Comparison of ENCODE assay signal across 7 cellular contexts in genomic region chr11:11620251-11620965, GRCh38. TPM values are rescaled to one million over a fixed set of nuclear protein-coding genes. Genes with fewer than 3 reads are reported as not detected.
DNase-seq lines count a peak whose midpoint lies in the region; ATAC-seq, FAIRE-seq and TF ChIP-seq lines count a peak whose summit lies in the region.

No MANE protein-coding gene starts in this region.

- peak overlapping the region; percentile 64 for H3K4me3 ChIP-seq in astrocyte (ENCODE audit: insufficient read depth, low read depth, low read length)
- H3K4me3 ChIP-seq in spleen, result peak overlapping the region; percentile 44 to 73 (median 55)

- H4K20me1 ChIP-seq in astrocyte (ENCODE audit: insufficient read depth, low read length), result no peaks in the 10 kb centered on the region

- DNase-seq in GM10266 (ENCODE audit: extremely low spot score), result peak; percentile 27
- DNase-seq in NCI-H1105 treated with DMSO at 0.1 percent for 48 hours (lab: John Stamatoyannopoulos, UW), result peak; percentile 42
- DNase-seq in astrocyte (ENCODE audit: low read depth), result no peak
- DNase-seq in iPS-NIHi7 (ENCODE audit: extremely low spot score), result peak; percentile 51
- DNase-seq in spleen, result peak; percentile 78
- no peak for DNase-seq in HuH-7 (ENCODE audit: low spot score)

- H3K79me2 ChIP-seq in astrocyte (ENCODE audit: insufficient read depth, low read length), result no peaks in the 10 kb centered on the region

- peak overlapping the region; percentile 96 for H3K4me2 ChIP-seq in astrocyte (ENCODE audit: low read length)

- ATAC-seq in HG03108 (IDR thresholded peaks at IDR 0.05; ENCODE audit: unreplicated experiment), result no peak

- no peak overlapping the region for H3K27ac ChIP-seq in astrocyte (ENCODE audit: low read depth, low read length)
- peak overlapping the region in 1 of 8 donors; percentile 39 for H3K27ac ChIP-seq in spleen

- TF ChIP-seq CTCF in GM10266 (IDR thresholded peaks at IDR 0.05; ENCODE audit: control insufficient read depth, insufficient read depth, low read depth, missing control alignments) (no peak), astrocyte (IDR thresholded peaks at IDR 0.05; ENCODE audit: insufficient read depth, low read depth, low read length) (no peak), spleen (IDR thresholded peaks at IDR 0.05 in 8 of 11, conservative IDR thresholded peaks at IDR 0.05 in 3 of 11) (no peak)

- H3K36me3 Mint-ChIP-seq in astrocyte (ENCODE audit: low read depth, unreplicated experiment), result no peaks in the 10 kb centered on the region

- peak overlapping the region; percentile 88 for H2AFZ ChIP-seq in astrocyte (ENCODE audit: low read depth, low read length)

- FAIRE-seq in astrocyte (lab: Jason Lieb, UNC), result no peak

- TF ChIP-seq POLR2A in spleen (IDR thresholded peaks at IDR 0.05), result no peak

- H3K27ac Mint-ChIP-seq in astrocyte (ENCODE audit: unreplicated experiment), result no peak overlapping the region

- intact Hi-C loops in spleen (cut with DNase I; ENCODE audit: low total_unique reads), result no loop called here

- H3K9me3 ChIP-seq in astrocyte (ENCODE audit: insufficient read depth, low read depth, low read length), result no peaks in the 10 kb centered on the region
- H3K9me3 ChIP-seq in spleen, result no peaks in the 10 kb centered on the region

- peaks cover 5% of the 10 kb centered on the region for H3K4me1 Mint-ChIP-seq in astrocyte (ENCODE audit: low read depth, unreplicated experiment)

- 4 to 23% (median 11%) methylated on average over 44 to 50 of the region's 50 CpGs for WGBS in spleen, 5 donors

- H3K9me3 Mint-ChIP-seq in astrocyte (ENCODE audit: unreplicated experiment), result peaks cover 3% of the 10 kb centered on the region

- peak overlapping the region; percentile 58 for H3K9ac ChIP-seq in astrocyte (ENCODE audit: low read length)

- H3K4me3 Mint-ChIP-seq in astrocyte (ENCODE audit: unreplicated experiment), result peak overlapping the region; percentile 92

- H3K27me3 ChIP-seq in astrocyte (ENCODE audit: insufficient read depth, low read length) (peaks cover 44% of the 10 kb centered on the region), spleen (replicated peaks in 1 of 7) (peaks cover 0 to 46% (median 20%) of the 10 kb centered on the region in 7 donors)

- H3K27me3 Mint-ChIP-seq in astrocyte (ENCODE audit: low read depth, unreplicated experiment), result peaks cover 11% of the 10 kb centered on the region

- H3K4me1 ChIP-seq in astrocyte (ENCODE audit: insufficient read depth, low read length), result peaks cover 15% of the 10 kb centered on the region
- peaks cover 0 to 29% (median 25%) of the 10 kb centered on the region in 6 donors for H3K4me1 ChIP-seq in spleen

- H3K36me3 ChIP-seq in astrocyte (ENCODE audit: insufficient read depth, low read length), result no peaks in the 10 kb centered on the region
- H3K36me3 ChIP-seq in spleen, result no peaks in the 10 kb centered on the region

RNA-seq across cellular contexts. Expression of gene GALNT18, which starts 1.4 kb away (rescaled TPM):
- total RNA-seq in astrocyte, result 6.5 and 7.0 TPM in 2 replicates
- total RNA-seq in spleen, result 1 to 10 TPM; 1.7 to 6.9 (median 4.8) TPM
- 1 to 10 TPM in 2 of 3 donors, under 1 TPM in 1; 0.87 to 2.9 (median 2.3) TPM for polyA plus RNA-seq in spleen

Comparison
In these comparisons a context has a peak if more than half of its experiments do, and no peak if none do; other contexts are left out.
1. DNase-seq: peak in GM10266 (single experiment), NCI-H1105 treated with DMSO at 0.1 percent for 48 hours (single experiment), iPS-NIHi7 (single experiment) and spleen (single experiment); none in astrocyte (single experiment) and HuH-7 (single experiment).